In genomic region chr17:42660692-42661345, GRCh38 we compare ENCODE assay signal across 1 cellular context.
A peak's percentile ranks its signal among the peaks of the same experiment; 100 is the strongest.
TF ChIP-seq lines count a peak whose summit lies in the region.

No MANE protein-coding gene starts in this region.

TF ChIP-seq in K562, 482 proteins besides CTCF, POLR2A, EP300 and RAD21 (continues in another document):
- TF ChIP-seq CTBP1 (IDR thresholded peaks at IDR 0.05; ENCODE audit: borderline replicate concordance): peak; percentile 76
- TF ChIP-seq PKNOX1 (IDR thresholded peaks at IDR 0.05): peak; percentile 93
- peak; percentile 93 for TF ChIP-seq ATF3 (IDR thresholded peaks at IDR 0.05)
- no peak for TF ChIP-seq ATF3 (CRISPR knock-in tag; conservative IDR thresholded peaks at IDR 0.05)
- peak; percentile 92 for TF ChIP-seq JUN (IDR thresholded peaks at IDR 0.05; ENCODE audit: borderline replicate concordance, low read depth, low read length)
- TF ChIP-seq JUN (CRISPR knock-in tag; IDR thresholded peaks at IDR 0.05; ENCODE audit: borderline replicate concordance): no peak
- TF ChIP-seq BRF2 (IDR thresholded peaks at IDR 0.05; ENCODE audit: borderline replicate concordance, insufficient read depth, insufficient read length): no peak
- peak; percentile 34; the same call in 1 of the 2 replicates for TF ChIP-seq ZBTB2 (IDR thresholded peaks at IDR 0.05)
- no peak for TF ChIP-seq XRCC3 (IDR thresholded peaks at IDR 0.05)
- 0 out of 2 replicates have a peak, but pooled peaks have one; percentile 36 for TF ChIP-seq NBN (IDR thresholded peaks at IDR 0.05; ENCODE audit: low read depth)
- TF ChIP-seq SMARCE1 (IDR thresholded peaks at IDR 0.05): peak; percentile 92
- TF ChIP-seq SUPT5H (IDR thresholded peaks at IDR 0.05): no peak
- peak; percentile 29; the same call in 1 of the 2 replicates for TF ChIP-seq HES1 (IDR thresholded peaks at IDR 0.05; ENCODE audit: low read depth)
- TF ChIP-seq BRCA1 (IDR thresholded peaks at IDR 0.05): no peak
- no peak for TF ChIP-seq BRCA1 (CRISPR knock-in tag; IDR thresholded peaks at IDR 0.05)
- TF ChIP-seq MTA3 (IDR thresholded peaks at IDR 0.05; ENCODE audit: borderline replicate concordance): 0 out of 2 replicates have a peak, but pooled peaks have one; percentile 36
- no peak for TF ChIP-seq TBP (optimal IDR thresholded peaks at IDR 0.05; ENCODE audit: low read depth, low read length)
- no peak for TF ChIP-seq E2F6 (IDR thresholded peaks at IDR 0.05; ENCODE audit: borderline replicate concordance in 1 of 2, extremely low read depth in 1 of 2, insufficient read depth in 1 of 2, insufficient read length in 1 of 2, low read depth in 1 of 2, low read length in 1 of 2, poor library complexity in 1 of 2, severe bottlenecking in 1 of 2)
- peak; percentile 99 for TF ChIP-seq MEIS2 (IDR thresholded peaks at IDR 0.05; ENCODE audit: partially characterized antibody)
- TF ChIP-seq ARID1B (IDR thresholded peaks at IDR 0.05): peak; percentile 83
- TF ChIP-seq ZC3H11A (IDR thresholded peaks at IDR 0.05; ENCODE audit: low read depth, low read length): no peak
- TF ChIP-seq ZNF77 (CRISPR knock-in tag; IDR thresholded peaks at IDR 0.05): no peak
- TF ChIP-seq VEZF1 (CRISPR knock-in tag; IDR thresholded peaks at IDR 0.05): 0 out of 2 replicates have a peak, but pooled peaks have one; percentile 23
- 0 out of 2 replicates have a peak, but pooled peaks have one; percentile 19 for TF ChIP-seq SMAD4 (CRISPR knock-in tag; conservative IDR thresholded peaks at IDR 0.05)
- peak; percentile 60; the same call in 1 of the 2 replicates for TF ChIP-seq ZNF175 (CRISPR knock-in tag; IDR thresholded peaks at IDR 0.05; ENCODE audit: low read depth)
- peak in 1 of 2 experiments; percentile 43; a peak in 1 of 4 replicates for TF ChIP-seq HDAC1 (IDR thresholded peaks at IDR 0.05)
- TF ChIP-seq JUND (IDR thresholded peaks at IDR 0.05; ENCODE audit: borderline replicate concordance, low read depth, low read length): peak; percentile 96
- peak; percentile 94; the same call in 2 of the 3 replicates for TF ChIP-seq JUND (tag; IDR thresholded peaks at IDR 0.05; ENCODE audit: borderline replicate concordance, low read depth, low read length)
- 0 out of 2 replicates have a peak, but pooled peaks have one; percentile 17 for TF ChIP-seq ETV1 (tag; conservative IDR thresholded peaks at IDR 0.05; ENCODE audit: low read depth)
- TF ChIP-seq ARNT (IDR thresholded peaks at IDR 0.05): peak in 1 of 2 experiments; percentile 60; a peak in 1 of 4 replicates
- TF ChIP-seq TCF7L2 (IDR thresholded peaks at IDR 0.05; ENCODE audit: low read depth, low read length): no peak
- TF ChIP-seq SMARCA4 (IDR thresholded peaks at IDR 0.05): peak; percentile 92
- peak in 1 of 2 experiments; percentile 49; a peak in 1 of 4 replicates for TF ChIP-seq TRIM24 (IDR thresholded peaks at IDR 0.05)
- peak in 1 of 2 experiments; percentile 25; a peak in 1 of 4 replicates for TF ChIP-seq ETV6 (IDR thresholded peaks at IDR 0.05; ENCODE audit: borderline replicate concordance in 1 of 2, low read depth in 2 of 2, low read length in 1 of 2)
- no peak for TF ChIP-seq ETV6 (CRISPR knock-in tag; IDR thresholded peaks at IDR 0.05; ENCODE audit: borderline replicate concordance)
- TF ChIP-seq ATF7 (IDR thresholded peaks at IDR 0.05): peak; percentile 72
- TF ChIP-seq HMBOX1 (IDR thresholded peaks at IDR 0.05): peak; percentile 67
- peak; percentile 46; the same call in 1 of the 2 replicates for TF ChIP-seq NFE2 (IDR thresholded peaks at IDR 0.05; ENCODE audit: low read depth)
- no peak for TF ChIP-seq MECOM (CRISPR knock-in tag; IDR thresholded peaks at IDR 0.05)
- TF ChIP-seq CREBBP (IDR thresholded peaks at IDR 0.05; ENCODE audit: low read depth, low read length): no peak
- peak; percentile 71 for TF ChIP-seq ZEB2 (IDR thresholded peaks at IDR 0.05)
- no peak for TF ChIP-seq C11orf30 (IDR thresholded peaks at IDR 0.05; ENCODE audit: low read depth)
- peak; percentile 75 for TF ChIP-seq HDAC2 (IDR thresholded peaks at IDR 0.05)
- no peak for TF ChIP-seq TEAD2 (tag; IDR thresholded peaks at IDR 0.05)
- peak; percentile 59 for TF ChIP-seq PBX2 (CRISPR knock-in tag; IDR thresholded peaks at IDR 0.05; ENCODE audit: low read depth)
- TF ChIP-seq PBX2 (tag; conservative IDR thresholded peaks at IDR 0.05; ENCODE audit: low read depth): peak; percentile 91
- TF ChIP-seq FOSL1 (tag; conservative IDR thresholded peaks at IDR 0.05): peak; percentile 96
- TF ChIP-seq STAG1 (CRISPR knock-in tag; IDR thresholded peaks at IDR 0.05; ENCODE audit: borderline replicate concordance): no peak
- TF ChIP-seq ASH1L (IDR thresholded peaks at IDR 0.05; ENCODE audit: borderline replicate concordance, low read depth, partially characterized antibody): no peak
- TF ChIP-seq LEF1 (IDR thresholded peaks at IDR 0.05): peak; percentile 64; the same call in 1 of the 2 replicates
- TF ChIP-seq ZBTB26 (CRISPR knock-in tag; IDR thresholded peaks at IDR 0.05): no peak
- TF ChIP-seq NR2C2 (CRISPR knock-in tag; IDR thresholded peaks at IDR 0.05): no peak
- TF ChIP-seq NR2C2 (tag; IDR thresholded peaks at IDR 0.05): peak; percentile 41; the same call in 1 of the 2 replicates
- TF ChIP-seq SREBF1 (IDR thresholded peaks at IDR 0.05; ENCODE audit: borderline replicate concordance, low read depth, low read length): no peak
- no peak for TF ChIP-seq DLX4 (CRISPR knock-in tag; IDR thresholded peaks at IDR 0.05)
- peak; percentile 82 for TF ChIP-seq SMARCC2 (IDR thresholded peaks at IDR 0.05; ENCODE audit: low read depth)
- TF ChIP-seq FOS (IDR thresholded peaks at IDR 0.05; ENCODE audit: extremely low read depth, insufficient read length): peak; percentile 64
- TF ChIP-seq KDM1A (IDR thresholded peaks at IDR 0.05): peak in 1 of 2 experiments; percentile 43; a peak in 1 of 4 replicates
- no peak for TF ChIP-seq ETS2 (tag; IDR thresholded peaks at IDR 0.05; ENCODE audit: borderline replicate concordance, poor library complexity, severe bottlenecking)
- no peak for TF ChIP-seq E2F4 (CRISPR knock-in tag; IDR thresholded peaks at IDR 0.05; ENCODE audit: low read depth)
- TF ChIP-seq SNRNP70 (optimal IDR thresholded peaks at IDR 0.05; ENCODE audit: low read depth, low read length): no peak
